ENCODE assay signal across 1 cellular context in genomic region chr2:28904295-28904694, GRCh38.
TF ChIP-seq lines count a peak whose summit lies in the region.

No MANE protein-coding gene starts in this region.

TF ChIP-seq in WTC11, 78 proteins besides CTCF, POLR2A, EP300 and RAD21 (continued from another document):
- no peak for TF ChIP-seq AR (CRISPR knock-in tag; IDR thresholded peaks at IDR 0.05)
- no peak for TF ChIP-seq OVOL2 (CRISPR knock-in tag; IDR thresholded peaks at IDR 0.05; ENCODE audit: borderline replicate concordance)
- no peak for TF ChIP-seq NFE2L1 (CRISPR knock-in tag; IDR thresholded peaks at IDR 0.05)
TF ChIP-seq in WTC11: peak in this region for 0.
